26 cellular contexts compared by ENCODE assay signal in the genomic region with DNA sequence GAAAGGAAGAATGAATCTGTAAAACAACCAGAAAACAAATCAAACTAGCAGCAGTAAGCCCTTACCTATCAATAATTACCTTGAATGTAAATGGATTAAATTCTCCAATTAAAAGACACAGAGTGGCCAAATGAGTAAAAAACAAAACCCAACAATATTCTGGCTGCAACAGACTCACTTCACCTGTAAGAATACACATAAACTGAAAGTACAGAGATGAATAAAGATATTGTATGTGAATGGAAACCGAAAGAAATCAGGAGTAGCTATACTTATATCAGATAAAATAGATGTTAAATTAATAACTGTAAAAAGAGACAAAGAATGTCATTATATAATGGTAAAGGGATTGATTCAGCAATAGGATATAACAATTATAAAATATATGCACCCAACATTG.
"Had no signal": no experiment of that assay in that cellular context is flagged by ENCODE, and none has a peak within 500 bp of the region (broad histone marks: within the 10 kb centered on the region; RNA-seq: fewer than 3 reads in every experiment).

No MANE protein-coding gene starts in this region.

- ATAC-seq: left lung; lower lobe of right lung; pancreas; sciatic nerve; stimulated activated naive B cell treated with anti-CD40 and anti-IgM and Interleukin-4, amounts not matched to agents 10 μg/mL and 1 μg/mL and 100 μg/mL, for 72 hours had no signal

- H3K4me1 Mint-ChIP-seq: naive B cell; neural crest cell; stimulated activated naive B cell treated with anti-CD40 and anti-IgM and Interleukin-4, amounts not matched to agents 10 μg/mL and 1 μg/mL and 100 μg/mL, for 72 hours had no signal

- H3K27ac Mint-ChIP-seq: activated naive CD4-positive, alpha-beta T cell treated with anti-CD3 and anti-CD28 coated beads, Interleukin-2, amount 50 U/mL, for 24 hours; activated T-helper 2 cell treated with anti-CD3 and anti-CD28 coated beads, Interferon-gamma antibody, Interleukin-2, Interleukin-4, amounts not matched to agents 10 μg/mL and 5 μg/mL and 100 μg/mL, durations not matched to agents 14 hours and 24 hours and 36 hours; naive B cell; stimulated activated naive B cell treated with anti-CD40 and anti-IgM and Interleukin-4, amounts not matched to agents 10 μg/mL and 1 μg/mL and 100 μg/mL, for 72 hours; T-helper 2 cell treated with Interferon-gamma antibody and Interleukin-4, amounts not matched to agents 5 μg/mL and 100 μg/mL, for 36 hours had no signal

- H3K4me3 Mint-ChIP-seq: activated CD4-positive, alpha-beta T cell treated with anti-CD3 and anti-CD28 coated beads, Interleukin-2, amount 10 ng/mL, durations not matched to agents 7 days and 5 days; naive B cell; neural crest cell; stimulated activated naive B cell treated with anti-CD40 and anti-IgM and Interleukin-4, amounts not matched to agents 10 μg/mL and 1 μg/mL and 100 μg/mL, for 72 hours; T-helper 2 cell treated with Interferon-gamma antibody and Interleukin-4, amounts not matched to agents 5 μg/mL and 100 μg/mL, for 36 hours had no signal

- H3K36me3 Mint-ChIP-seq: stimulated activated naive B cell treated with anti-CD40 and anti-IgM and Interleukin-4, amounts not matched to agents 10 μg/mL and 1 μg/mL and 100 μg/mL, for 72 hours had no signal

- H3K9me3 ChIP-seq: pancreas, prostate gland, thyroid gland had no signal

- H3K27me3 ChIP-seq: left lung, pancreas, stomach, thyroid gland, upper lobe of left lung had no signal

- H3K27ac ChIP-seq: left lung, lower lobe of right lung, pancreas, prostate gland, SK-N-MC, stomach, thyroid gland, upper lobe of left lung had no signal

- DNase-seq: activated CD4-positive, alpha-beta T cell treated with anti-CD3 and anti-CD28 coated beads, Interleukin-2, amount 10 ng/mL, durations not matched to agents 7 days and 5 days; activated CD8-positive, alpha-beta memory T cell treated with anti-CD3 and anti-CD28 coated beads, Interleukin-2, amount 50 U/mL, for 4 hours; activated T-cell treated with anti-CD3 and anti-CD28 coated beads, Interleukin-2, amount 50 U/mL, for 1 hour; anterior cingulate cortex; dermis blood vessel endothelial cell; effector CD4-positive, alpha-beta T cell; left lung; lower lobe of right lung; naive B cell; nucleus accumbens; pancreas; retina; stimulated activated CD4-positive, alpha-beta T cell treated with anti-CD3 and anti-CD28 coated beads, Interleukin-4, amount 100 ng/mL, for 4 hours; stimulated activated CD8-positive, alpha-beta memory T cell treated with anti-CD3 and anti-CD28 coated beads, Interleukin-4, amount 100 ng/mL, for 48 hours; stimulated activated naive B cell treated with anti-CD40 and anti-IgM and Interleukin-4, amounts not matched to agents 10 μg/mL and 1 μg/mL and 100 μg/mL, for 72 hours; stomach; thyroid gland; upper lobe of left lung had no signal

- H3K4me3 ChIP-seq: left lung, lower lobe of right lung, pancreas, prostate gland, SK-N-MC, skin epidermis, stomach, thyroid gland, upper lobe of left lung had no signal

- H3K36me3 ChIP-seq: left lung, lower lobe of right lung, pancreas, prostate gland, stomach, thyroid gland, upper lobe of left lung had no signal

- H3K4me1 ChIP-seq: left lung, lower lobe of right lung, pancreas, stomach, thyroid gland, upper lobe of left lung had no signal

- H3K27me3 Mint-ChIP-seq: activated CD4-positive, alpha-beta T cell treated with anti-CD3 and anti-CD28 coated beads, Interleukin-2, amount 10 ng/mL, durations not matched to agents 7 days and 5 days; activated naive CD4-positive, alpha-beta T cell treated with anti-CD3 and anti-CD28 coated beads, Interleukin-2, amount 50 U/mL, for 24 hours; naive B cell; stimulated activated naive B cell treated with anti-CD40 and anti-IgM and Interleukin-4, amounts not matched to agents 10 μg/mL and 1 μg/mL and 100 μg/mL, for 72 hours had no signal
